8 cellular contexts compared by ENCODE assay signal in genomic region chr15:67253517-67254237, GRCh38. TPM values are rescaled to one million over a fixed set of nuclear protein-coding genes. Genes with fewer than 3 reads are reported as not detected.
DNase-seq lines count a peak whose midpoint lies in the region; ATAC-seq and TF ChIP-seq lines count a peak whose summit lies in the region.

No MANE protein-coding gene starts in this region.

- DNase-seq in GM23338 (ENCODE audit: low spot score) (no peak), gastrocnemius medialis (no peak), iPS-NIHi7 (ENCODE audit: extremely low spot score) (no peak), SHP77 (lab: John Stamatoyannopoulos, UW) (no peak), COLO668 (lab: John Stamatoyannopoulos, UW; ENCODE audit: unreplicated experiment) (no peak)

- H3K27me3 ChIP-seq in GM23338 (ENCODE audit: insufficient read depth) (no peaks in the 10 kb centered on the region), gastroesophageal sphincter (no peaks in the 10 kb centered on the region), gastrocnemius medialis (no peaks in the 10 kb centered on the region)

- no peak for TF ChIP-seq EP300 in gastroesophageal sphincter (IDR thresholded peaks at IDR 0.05)

- peaks cover 8% of the 10 kb centered on the region for H3K4me1 Mint-ChIP-seq in GM23338

- H3K9me3 Mint-ChIP-seq in GM23338: no peaks in the 10 kb centered on the region

- H3K9me3 ChIP-seq in gastroesophageal sphincter: no peaks in the 10 kb centered on the region
- H3K9me3 ChIP-seq in gastrocnemius medialis: no peaks in the 10 kb centered on the region

- no peaks in the 10 kb centered on the region for H3K9me2 ChIP-seq in GM23338 (ENCODE audit: insufficient read depth)

- no peaks in the 10 kb centered on the region for H3F3A ChIP-seq in GM23338 (replicated peaks; ENCODE audit: low read depth)

- peaks cover 4% of the 10 kb centered on the region for H3K27me3 Mint-ChIP-seq in GM23338 (ENCODE audit: insufficient read depth, low read depth, poor library complexity)

- peaks cover 56% of the 10 kb centered on the region for H3K79me2 ChIP-seq in GM23338 (replicated peaks; ENCODE audit: insufficient read depth)

- H3K4me1 ChIP-seq in GM23338 (ENCODE audit: insufficient read depth) (peaks cover 7% of the 10 kb centered on the region; the same call in 1 of the 2 replicates), gastroesophageal sphincter (peaks cover 0 to 25% (median 10%) of the 10 kb centered on the region in 3 donors), gastrocnemius medialis (peaks cover 15 to 22% of the 10 kb centered on the region in 2 donors)

- H3K36me3 ChIP-seq in GM23338 (ENCODE audit: insufficient read depth) (no peaks in the 10 kb centered on the region), gastroesophageal sphincter (no peaks in the 10 kb centered on the region), gastrocnemius medialis (no peaks in the 10 kb centered on the region)

- peak overlapping the region; percentile 94 for H2AFZ ChIP-seq in GM23338

- intact Hi-C loops in gastrocnemius medialis (cut with DNase I; ENCODE audit: low total_unique reads): loop anchor here (5.0 to 10.0 kb wide), 5 partner anchors 46 to 291 kb away; partner anchors contain the start of genes MAP2K5 and SMAD3

- TF ChIP-seq POLR2A in gastroesophageal sphincter (IDR thresholded peaks at IDR 0.05) (no peak), gastrocnemius medialis (IDR thresholded peaks at IDR 0.05) (no peak)

- H3K27ac ChIP-seq in 22Rv1 (peak overlapping the region; percentile 89), GM23338 (ENCODE audit: low read depth) (peak overlapping the region; percentile 82), VCaP (peak overlapping the region; percentile 91), gastroesophageal sphincter (peak overlapping the region; percentile 71 to 92 (median 92)), gastrocnemius medialis (peak overlapping the region; percentile 90 to 96 (median 94))

- ATAC-seq in GM23338 (no peak), gastroesophageal sphincter (no peak), gastrocnemius medialis (peak; percentile 6 to 10)

- in situ Hi-C loops in gastrocnemius medialis (cut with MboI; ENCODE audit: low sequenced_read_pairs in 4 of 4): loop anchor here in 1 of 4 donors (10.0 kb wide), 1 partner anchor 189 kb away; the partner anchor contains the start of gene SMAD3

- H3K4me3 Mint-ChIP-seq in GM23338: peak overlapping the region; percentile 100

- H4K20me1 ChIP-seq in GM23338 (replicated peaks; ENCODE audit: insufficient read depth): peaks cover 5% of the 10 kb centered on the region; the same call in 1 of the 2 replicates

- no peaks in the 10 kb centered on the region for H3K36me3 Mint-ChIP-seq in GM23338 (ENCODE audit: low read depth)

- H3K4me3 ChIP-seq in GM23338 (peak overlapping the region; percentile 96), gastroesophageal sphincter (peak overlapping the region; percentile 62 to 90), gastrocnemius medialis (peak overlapping the region; percentile 68 to 89 (median 84))

- 18 to 55% methylated on average over 9 to 11 of the region's 16 CpGs for WGBS in gastroesophageal sphincter (ENCODE audit: low coverage in 1 of 2), 2 donors

- H3K4me2 ChIP-seq in GM23338: peak overlapping the region; percentile 94

- H3K27ac Mint-ChIP-seq in GM23338: peak overlapping the region; percentile 98

- TF ChIP-seq CTCF in 22Rv1 (IDR thresholded peaks at IDR 0.05): no peak
- TF ChIP-seq CTCF in GM23338 (conservative IDR thresholded peaks at IDR 0.05; ENCODE audit: low read depth in 2 of 2): no peak
- TF ChIP-seq CTCF in VCaP (conservative IDR thresholded peaks at IDR 0.05): no peak
- no peak for TF ChIP-seq CTCF in gastroesophageal sphincter (IDR thresholded peaks at IDR 0.05)
- TF ChIP-seq CTCF in gastrocnemius medialis (IDR thresholded peaks at IDR 0.05 in 4 of 5, conservative IDR thresholded peaks at IDR 0.05 in 1 of 5): no peak

TF ChIP-seq in GM23338, 12 proteins besides CTCF, POLR2A, EP300 and RAD21 (continues in another document):
- no peak for TF ChIP-seq ZNF462 (CRISPR knock-in tag; IDR thresholded peaks at IDR 0.05)
- no peak for TF ChIP-seq ZNF114 (CRISPR knock-in tag; IDR thresholded peaks at IDR 0.05)

RNA-seq across cellular contexts. Expression of gene AAGAB, which starts 0.8 kb away (rescaled TPM):
- 42.8 and 53.3 TPM in 2 replicates for total RNA-seq in GM23338 (2014; rRNA removed; shearing (Covaris generic))
- 19.1 and 20.8 TPM in 2 replicates for polyA plus RNA-seq in GM23338 (2016; fragmentation: Nextera tagmentation; extraction: Ambion mirVana)
- 10 to 100 TPM; 19.1 to 36.5 (median 27.6) TPM for total RNA-seq in gastroesophageal sphincter
- total RNA-seq in gastrocnemius medialis: 10 to 100 TPM; 29.4 to 39.2 (median 30.9) TPM

RNA-seq across cellular contexts. Expression of gene IQCH, which starts 0.9 kb away (rescaled TPM):
- total RNA-seq in GM23338 (2014; rRNA removed; shearing (Covaris generic)): 1.0 and 4.6 TPM in 2 replicates
- 1.4 and 1.7 TPM in 2 replicates for polyA plus RNA-seq in GM23338 (2016; fragmentation: Nextera tagmentation; extraction: Ambion mirVana)
- total RNA-seq in gastroesophageal sphincter (1 to 10 TPM in 2 of 4 donors, under 1 TPM in 1, not detected in 1; 0.27 to 4.6 (median 1.1) TPM), gastrocnemius medialis (under 1 TPM; 0.07 to 0.65 (median 0.32) TPM)

Comparison
In these comparisons a context has a peak if more than half of its experiments do, and no peak if none do; other contexts are left out.
1. ATAC-seq: peak in gastrocnemius medialis (2 of 2); none in GM23338 (single experiment) and gastroesophageal sphincter (single experiment).
2. Peak in every context shown above with its lines, with median percentiles within 50 percentile points of each other: H3K27ac ChIP-seq and H3K4me3 ChIP-seq.